8 cellular contexts compared by ENCODE assay signal in the genomic region with DNA sequence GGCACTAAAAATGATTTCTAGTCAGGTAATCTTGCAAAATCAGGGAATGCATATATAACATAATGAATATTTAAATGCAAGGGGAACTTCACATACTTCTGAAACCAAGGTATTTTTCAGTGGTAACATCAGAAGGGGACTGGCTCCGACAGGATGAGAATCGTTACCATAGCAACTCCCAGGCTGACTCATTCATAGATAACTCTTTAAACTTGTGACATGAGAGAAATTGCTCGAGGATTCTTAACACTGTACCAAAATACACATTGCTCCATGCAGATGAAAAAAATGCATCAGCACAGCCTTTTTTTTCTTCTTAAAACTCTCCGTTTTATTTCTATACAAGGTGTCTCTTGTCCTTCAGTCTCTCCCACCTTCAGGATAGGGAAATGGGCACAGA.
A peak's percentile ranks its signal among the peaks of the same experiment; 100 is the strongest.
DNase-seq lines count a peak whose midpoint lies in the region; ATAC-seq and TF ChIP-seq lines count a peak whose summit lies in the region.

No MANE protein-coding gene starts in this region.

- H3K23me2 ChIP-seq in H9 (ENCODE audit: insufficient read length, low read depth, low read length, poor library complexity, severe bottlenecking) = no peaks in the 10 kb centered on the region

- H3K36me3 ChIP-seq in esophagus muscularis mucosa = no peaks in the 10 kb centered on the region

- peaks cover 6% of the 10 kb centered on the region for H3K27me3 Mint-ChIP-seq in activated CD4-positive, alpha-beta memory T cell treated with anti-CD3 and anti-CD28 coated beads for 36 hours
- H3K27me3 Mint-ChIP-seq in H9 (ENCODE audit: low read depth) = no peaks in the 10 kb centered on the region

- H3K4me2 ChIP-seq in H9 (ENCODE audit: insufficient read depth, insufficient read length, low read length) = no peak overlapping the region

- no peak overlapping the region for H3K9ac ChIP-seq in H9 (ENCODE audit: extremely low read depth, insufficient read length, low read length)

- no peak overlapping the region for H4K91ac ChIP-seq in H9 (ENCODE audit: insufficient read length, low read depth, low read length)

- DNase-seq in ELR (ENCODE audit: low read depth) = peak; percentile 84
- DNase-seq in GM20000 (ENCODE audit: low spot score) = peak; percentile 55
- peak; percentile 49 for DNase-seq in dedifferentiated amniotic fluid mesenchymal stem cell (ENCODE audit: extremely low spot score)
- DNase-seq in activated CD4-positive, alpha-beta memory T cell treated with anti-CD3 and anti-CD28 coated beads for 36 hours = no peak
- DNase-seq in esophagus muscularis mucosa (ENCODE audit: extremely low spot score) = no peak
- DNase-seq in mucosa of gallbladder (ENCODE audit: low spot score) = no peak
- no peak for DNase-seq in H9

- H2BK120ac ChIP-seq in H9 (ENCODE audit: low read depth, low read length, poor library complexity, severe bottlenecking) = no peak overlapping the region

- no peaks in the 10 kb centered on the region for H3K9me3 Mint-ChIP-seq in activated CD4-positive, alpha-beta memory T cell treated with anti-CD3 and anti-CD28 coated beads for 36 hours
- H3K9me3 Mint-ChIP-seq in H9 = no peaks in the 10 kb centered on the region

- no peaks in the 10 kb centered on the region for H4K20me1 ChIP-seq in H9 (ENCODE audit: control insufficient read depth, insufficient read depth, insufficient read length)

- no peaks in the 10 kb centered on the region for H3K79me1 ChIP-seq in H9 (ENCODE audit: insufficient read depth, low read depth, low read length, poor library complexity, severe bottlenecking)

- TF ChIP-seq CTCF in GM20000 (IDR thresholded peaks at IDR 0.05; ENCODE audit: extremely low read depth, missing control alignments) (no peak), esophagus muscularis mucosa (IDR thresholded peaks at IDR 0.05) (no peak), H9 (conservative IDR thresholded peaks at IDR 0.05) (no peak)

- H3K18ac ChIP-seq in H9 (ENCODE audit: insufficient read length, low read depth, low read length) = no peak overlapping the region

- H2AK5ac ChIP-seq in H9 (ENCODE audit: insufficient read length, low read length) = no peak overlapping the region

- H2BK5ac ChIP-seq in H9 (ENCODE audit: insufficient read length, low read length) = no peak overlapping the region

- H3K27me3 ChIP-seq in esophagus muscularis mucosa (no peaks in the 10 kb centered on the region), H9 (ENCODE audit: insufficient read depth, low read length) (no peaks in the 10 kb centered on the region)

- no peak overlapping the region for H2BK15ac ChIP-seq in H9 (ENCODE audit: low read depth, low read length)

- no peak overlapping the region for H4K5ac ChIP-seq in H9 (ENCODE audit: insufficient read length, low read depth, low read length)

- H4K8ac ChIP-seq in H9 (replicated peaks; ENCODE audit: insufficient read length, low read depth, low read length) = no peak overlapping the region

- no peak overlapping the region for H3K27ac ChIP-seq in esophagus muscularis mucosa (replicated peaks in 1 of 4)
- no peak overlapping the region for H3K27ac ChIP-seq in H9 (ENCODE audit: insufficient read length, low read depth, low read length)

- H3K4me3 ChIP-seq in esophagus muscularis mucosa = no peak overlapping the region

- peak; percentile 99 for ATAC-seq in HG03439 (IDR thresholded peaks at IDR 0.05; ENCODE audit: unreplicated experiment)

- H3K9me3 ChIP-seq in esophagus muscularis mucosa (no peaks in the 10 kb centered on the region), H9 (ENCODE audit: control insufficient read depth, low read depth, low read length) (no peaks in the 10 kb centered on the region)

- H3K56ac ChIP-seq in H9 (ENCODE audit: insufficient read length, low read depth, low read length) = no peak overlapping the region

- no peak overlapping the region for H3K4me3 Mint-ChIP-seq in activated CD4-positive, alpha-beta memory T cell treated with anti-CD3 and anti-CD28 coated beads for 36 hours
- no peak overlapping the region for H3K4me3 Mint-ChIP-seq in H9

- H3T11ph ChIP-seq in H9 (ENCODE audit: low read length) = no peak overlapping the region

- no peak overlapping the region for H3K23ac ChIP-seq in H9 (ENCODE audit: insufficient read length, low read depth, low read length)

- POLR2A ChIA-PET in activated CD4-positive, alpha-beta memory T cell treated with anti-CD3 and anti-CD28 coated beads for 36 hours (lab: Charles Lee) = no interaction called here

- H3K4me1 ChIP-seq in esophagus muscularis mucosa (no peaks in the 10 kb centered on the region), H9 (ENCODE audit: insufficient read depth, low read length) (no peaks in the 10 kb centered on the region)

- WGBS in esophagus muscularis mucosa = 29% methylated on average over 4 of the region's 4 CpGs
- no CpG with 5 or more reads among the region's 4 CpGs for WGBS in H9 (ENCODE audit: extremely low coverage, insufficient read length, low lambda C conversion rate)

- intact Hi-C loops in activated CD4-positive, alpha-beta memory T cell treated with anti-CD3 and anti-CD28 coated beads for 36 hours (cut with micrococcal nuclease) = no loop called here
- intact Hi-C loops in esophagus muscularis mucosa (cut with DNase I) = no loop called here

- no peak for TF ChIP-seq EP300 in esophagus muscularis mucosa (IDR thresholded peaks at IDR 0.05)

- no peaks in the 10 kb centered on the region for H3K4me1 Mint-ChIP-seq in activated CD4-positive, alpha-beta memory T cell treated with anti-CD3 and anti-CD28 coated beads for 36 hours (ENCODE audit: low read depth)
- no peaks in the 10 kb centered on the region for H3K4me1 Mint-ChIP-seq in H9

- CTCF ChIA-PET in activated CD4-positive, alpha-beta memory T cell treated with anti-CD3 and anti-CD28 coated beads for 36 hours (lab: Charles Lee) = no interaction called here

- no peak overlapping the region for H3K27ac Mint-ChIP-seq in activated CD4-positive, alpha-beta memory T cell treated with anti-CD3 and anti-CD28 coated beads for 36 hours
- no peak overlapping the region for H3K27ac Mint-ChIP-seq in H9

- H3K36me3 Mint-ChIP-seq in activated CD4-positive, alpha-beta memory T cell treated with anti-CD3 and anti-CD28 coated beads for 36 hours = no peaks in the 10 kb centered on the region
- H3K36me3 Mint-ChIP-seq in H9 (ENCODE audit: insufficient read depth in 1 of 3, low read depth in 3 of 3) = no peaks in the 10 kb centered on the region

- no peak overlapping the region for H3K14ac ChIP-seq in H9 (ENCODE audit: insufficient read depth, low read length)

- no peak overlapping the region for H2BK20ac ChIP-seq in H9 (ENCODE audit: low read depth, low read length, poor library complexity, severe bottlenecking)

- H2BK12ac ChIP-seq in H9 (ENCODE audit: insufficient read length, low read depth, low read length) = no peak overlapping the region

- no peak for TF ChIP-seq POLR2A in esophagus muscularis mucosa (IDR thresholded peaks at IDR 0.05; ENCODE audit: low read depth)

- H3K4ac ChIP-seq in H9 (ENCODE audit: low read depth, low read length) = no peak overlapping the region

- no peak overlapping the region for H2AFZ ChIP-seq in H9 (ENCODE audit: low read length)

- H3K79me2 ChIP-seq in H9 (ENCODE audit: insufficient read depth, low read length) = no peaks in the 10 kb centered on the region

Comparison
In these comparisons a context has a peak if more than half of its experiments do, and no peak if none do; other contexts are left out.
1. DNase-seq: peak in ELR (single experiment), GM20000 (single experiment) and dedifferentiated amniotic fluid mesenchymal stem cell (single experiment); none in activated CD4-positive, alpha-beta memory T cell treated with anti-CD3 and anti-CD28 coated beads for 36 hours (single experiment), esophagus muscularis mucosa (single experiment), mucosa of gallbladder (single experiment) and H9 (single experiment).